Comparison of ENCODE assay signal across 8 cellular contexts in genomic region chr19:55259540-55260210, GRCh38. TPM values are rescaled to one million over a fixed set of nuclear protein-coding genes. Genes with fewer than 3 reads are reported as not detected.
DNase-seq lines count a peak whose midpoint lies in the region; ATAC-seq and TF ChIP-seq lines count a peak whose summit lies in the region.

No MANE protein-coding gene starts in this region.

- ATAC-seq in thoracic aorta (ENCODE audit: insufficient number of reproducible peaks, low FRiP score, low read depth) (no peak), HG02610 (IDR thresholded peaks at IDR 0.05; ENCODE audit: unreplicated experiment) (no peak)

- H3K27me3 ChIP-seq in thoracic aorta (replicated peaks; ENCODE audit: insufficient read depth), result no peaks in the 10 kb centered on the region

- no peaks in the 10 kb centered on the region for H3K9me3 ChIP-seq in thoracic aorta

- H3K27me3 Mint-ChIP-seq in activated naive CD8-positive, alpha-beta T cell treated with anti-CD3 and anti-CD28 coated beads for 36 hours, result no peaks in the 10 kb centered on the region
- peaks cover 7 to 24% (median 7%) of the 10 kb centered on the region in 3 donors for H3K27me3 Mint-ChIP-seq in immature natural killer cell (ENCODE audit: low read depth in 3 of 3)

- H3K36me3 ChIP-seq in thoracic aorta, result no peaks in the 10 kb centered on the region

- H3K27ac Mint-ChIP-seq in activated naive CD8-positive, alpha-beta T cell treated with anti-CD3 and anti-CD28 coated beads for 36 hours, result peak overlapping the region; percentile 97
- peak overlapping the region; percentile 94 to 99 (median 98) for H3K27ac Mint-ChIP-seq in immature natural killer cell

- no peak for TF ChIP-seq CTCF in thoracic aorta (IDR thresholded peaks at IDR 0.05)

- peaks cover 30% of the 10 kb centered on the region for H3K4me1 Mint-ChIP-seq in activated naive CD8-positive, alpha-beta T cell treated with anti-CD3 and anti-CD28 coated beads for 36 hours
- peaks cover 39 to 46% of the 10 kb centered on the region in 2 donors for H3K4me1 Mint-ChIP-seq in immature natural killer cell

- peaks cover 33 to 41% of the 10 kb centered on the region in 2 donors for H3K4me1 ChIP-seq in thoracic aorta (ENCODE audit: control insufficient read depth in 1 of 2, low read depth in 2 of 2)

- peak; percentile 17 for DNase-seq in activated CD4-positive, alpha-beta T cell treated with anti-CD3 and anti-CD28 coated beads for 48 hours
- DNase-seq in activated CD4-positive, alpha-beta T cell treated with anti-CD3 and anti-CD28 coated beads for 1 hour, result no peak
- no peak for DNase-seq in activated naive CD8-positive, alpha-beta T cell treated with anti-CD3 and anti-CD28 coated beads for 36 hours
- DNase-seq in immature natural killer cell (no peak), thoracic aorta (ENCODE audit: low spot score) (no peak), NOMO-1 treated with dmso at 0.1 percent for 144 hours (lab: John Stamatoyannopoulos, UW; ENCODE audit: unreplicated experiment) (no peak), NCI-H1930 (lab: John Stamatoyannopoulos, UW) (no peak)

- peak overlapping the region; percentile 88 to 93 for H3K27ac ChIP-seq in thoracic aorta

- H3K9me3 Mint-ChIP-seq in activated naive CD8-positive, alpha-beta T cell treated with anti-CD3 and anti-CD28 coated beads for 36 hours, result no peaks in the 10 kb centered on the region
- H3K9me3 Mint-ChIP-seq in immature natural killer cell, result no peaks in the 10 kb centered on the region

- H3K4me3 ChIP-seq in thoracic aorta, result peak overlapping the region; percentile 94

- H3K36me3 Mint-ChIP-seq in activated naive CD8-positive, alpha-beta T cell treated with anti-CD3 and anti-CD28 coated beads for 36 hours, result peaks cover 42% of the 10 kb centered on the region
- peaks cover 0 to 8% (median 3%) of the 10 kb centered on the region in 3 donors for H3K36me3 Mint-ChIP-seq in immature natural killer cell

- peak overlapping the region; percentile 89 for H3K4me3 Mint-ChIP-seq in activated naive CD8-positive, alpha-beta T cell treated with anti-CD3 and anti-CD28 coated beads for 36 hours
- H3K4me3 Mint-ChIP-seq in immature natural killer cell, result peak overlapping the region; percentile 88 to 99 (median 97)

RNA-seq across cellular contexts. Expression of gene PPP6R1, which starts 0.9 kb away (rescaled TPM):
- 100 to 1,000 TPM; 226 to 227 TPM for total RNA-seq in activated naive CD8-positive, alpha-beta T cell treated with anti-CD3 and anti-CD28 coated beads for 36 hours
- 100 to 1,000 TPM in 1 of 3 donors, 10 to 100 TPM in 2; 43.1 to 123 (median 47.9) TPM for polyA plus RNA-seq in immature natural killer cell
- 10 to 100 TPM; 46.7 to 52.3 TPM for total RNA-seq in thoracic aorta

RNA-seq across cellular contexts. Expression of gene HSPBP1, which starts 20.2 kb away (rescaled TPM):
- 10 to 100 TPM; 68.0 to 69.7 TPM for total RNA-seq in activated naive CD8-positive, alpha-beta T cell treated with anti-CD3 and anti-CD28 coated beads for 36 hours
- polyA plus RNA-seq in immature natural killer cell, result 10 to 100 TPM; 42.6 to 46.7 (median 46.3) TPM
- 10 to 100 TPM; 26.8 to 26.9 TPM for total RNA-seq in thoracic aorta

RNA-seq across cellular contexts. Expression of gene BRSK1, which starts 24.1 kb away (rescaled TPM):
- 1 to 10 TPM; 5.6 to 6.4 TPM for total RNA-seq in activated naive CD8-positive, alpha-beta T cell treated with anti-CD3 and anti-CD28 coated beads for 36 hours
- polyA plus RNA-seq in immature natural killer cell, result not detected
- total RNA-seq in thoracic aorta, result 10 to 100 TPM; 10.8 to 16.7 TPM

RNA-seq across cellular contexts. Expression of gene TMEM86B, which starts 31.1 kb away (rescaled TPM):
- 1 to 10 TPM; 7.3 to 7.9 TPM for total RNA-seq in activated naive CD8-positive, alpha-beta T cell treated with anti-CD3 and anti-CD28 coated beads for 36 hours
- 1 to 10 TPM in 1 of 3 donors, under 1 TPM in 1, not detected in 1; 0.59 to 2.4 TPM for polyA plus RNA-seq in immature natural killer cell
- total RNA-seq in thoracic aorta, result 1 to 10 TPM; 2.4 to 4.8 TPM

RNA-seq across cellular contexts. Expression of gene PTPRH, which starts 50.4 kb away (rescaled TPM):
- total RNA-seq in activated naive CD8-positive, alpha-beta T cell treated with anti-CD3 and anti-CD28 coated beads for 36 hours, result not detected
- polyA plus RNA-seq in immature natural killer cell, result not detected
- 1 to 10 TPM in 1 of 2 donors, under 1 TPM in 1; 0.14 to 1.1 TPM for total RNA-seq in thoracic aorta

Comparison
In these comparisons a context has a peak if more than half of its experiments do, and no peak if none do; other contexts are left out.
1. RNA of gene PPP6R1, which starts 0.9 kb away (total RNA-seq): 226 to 227 TPM in activated naive CD8-positive, alpha-beta T cell treated with anti-CD3 and anti-CD28 coated beads for 36 hours; 46.7 to 52.3 TPM in thoracic aorta; every median in the first group is over 4 times any median in the second.